Comparison of ENCODE assay signal across 16 cellular contexts in genomic region chr16:89264800-89265550, GRCh38.
"Had no signal": no experiment of that assay in that cellular context is flagged by ENCODE, and none has a peak within 500 bp of the region (broad histone marks: within the 10 kb centered on the region; RNA-seq: fewer than 3 reads in every experiment).

No MANE protein-coding gene starts in this region.

- H3K4me3 ChIP-seq: coronary artery, skin epidermis had no signal

- H3K9ac ChIP-seq: parathyroid adenoma had no signal

- ATAC-seq: foreskin keratinocyte had no signal

- H3K4me1 ChIP-seq: foreskin keratinocyte, parathyroid adenoma had no signal

- DNase-seq: activated B cell treated with CpG ODN at 0.5 μM for 24 hours; activated CD4-positive, alpha-beta T cell treated with anti-CD3 and anti-CD28 coated beads, Interleukin-2, amount 10 ng/mL, durations not matched to agents 7 days and 5 days; activated gamma-delta T cell; caudate nucleus; effector CD4-positive, alpha-beta T cell; foreskin keratinocyte; head of caudate nucleus; mesendoderm; retina; trophoblast cell had no signal

- H3K27me3 ChIP-seq: foreskin keratinocyte had no signal

- FAIRE-seq: endothelial cell of umbilical vein had no signal

- H3K4me1 Mint-ChIP-seq: activated B cell treated with CpG ODN at 0.5 μM for 24 hours, neural crest cell had no signal

- H3K4me3 Mint-ChIP-seq: activated B cell treated with CpG ODN at 0.5 μM for 24 hours; activated CD4-positive, alpha-beta T cell treated with anti-CD3 and anti-CD28 coated beads, Interleukin-2, amount 10 ng/mL, durations not matched to agents 7 days and 5 days; neural crest cell; T-helper 1 cell treated with Interleukin-12 subunit alpha and Interleukin-12 subunit beta and Interleukin-4 antibody, amounts not matched to agents 30 μg/mL and 1 μg/mL, for 36 hours had no signal

- H3K27me3 Mint-ChIP-seq: activated B cell treated with CpG ODN at 0.5 μM for 24 hours; activated CD4-positive, alpha-beta T cell treated with anti-CD3 and anti-CD28 coated beads, Interleukin-2, amount 10 ng/mL, durations not matched to agents 7 days and 5 days had no signal

- H3K27ac Mint-ChIP-seq: activated B cell treated with CpG ODN at 0.5 μM for 24 hours; activated CD4-positive, alpha-beta T cell treated with anti-CD3 and anti-CD28 coated beads, Interleukin-2, amount 10 ng/mL, durations not matched to agents 7 days and 5 days; T-helper 1 cell treated with Interleukin-12 subunit alpha and Interleukin-12 subunit beta and Interleukin-4 antibody, amounts not matched to agents 30 μg/mL and 1 μg/mL, for 36 hours had no signal

- H3K9me3 Mint-ChIP-seq: activated CD4-positive, alpha-beta T cell treated with anti-CD3 and anti-CD28 coated beads, Interleukin-2, amount 10 ng/mL, durations not matched to agents 7 days and 5 days; neural crest cell; T-helper 1 cell treated with Interleukin-12 subunit alpha and Interleukin-12 subunit beta and Interleukin-4 antibody, amounts not matched to agents 30 μg/mL and 1 μg/mL, for 36 hours had no signal

- H3K79me2 ChIP-seq: parathyroid adenoma had no signal

- H2AFZ ChIP-seq: parathyroid adenoma had no signal

- H3K27ac ChIP-seq: coronary artery, foreskin keratinocyte, parathyroid adenoma, skin epidermis had no signal
